Comparison of ENCODE assay signal across 1 cellular context in the genomic region with DNA sequence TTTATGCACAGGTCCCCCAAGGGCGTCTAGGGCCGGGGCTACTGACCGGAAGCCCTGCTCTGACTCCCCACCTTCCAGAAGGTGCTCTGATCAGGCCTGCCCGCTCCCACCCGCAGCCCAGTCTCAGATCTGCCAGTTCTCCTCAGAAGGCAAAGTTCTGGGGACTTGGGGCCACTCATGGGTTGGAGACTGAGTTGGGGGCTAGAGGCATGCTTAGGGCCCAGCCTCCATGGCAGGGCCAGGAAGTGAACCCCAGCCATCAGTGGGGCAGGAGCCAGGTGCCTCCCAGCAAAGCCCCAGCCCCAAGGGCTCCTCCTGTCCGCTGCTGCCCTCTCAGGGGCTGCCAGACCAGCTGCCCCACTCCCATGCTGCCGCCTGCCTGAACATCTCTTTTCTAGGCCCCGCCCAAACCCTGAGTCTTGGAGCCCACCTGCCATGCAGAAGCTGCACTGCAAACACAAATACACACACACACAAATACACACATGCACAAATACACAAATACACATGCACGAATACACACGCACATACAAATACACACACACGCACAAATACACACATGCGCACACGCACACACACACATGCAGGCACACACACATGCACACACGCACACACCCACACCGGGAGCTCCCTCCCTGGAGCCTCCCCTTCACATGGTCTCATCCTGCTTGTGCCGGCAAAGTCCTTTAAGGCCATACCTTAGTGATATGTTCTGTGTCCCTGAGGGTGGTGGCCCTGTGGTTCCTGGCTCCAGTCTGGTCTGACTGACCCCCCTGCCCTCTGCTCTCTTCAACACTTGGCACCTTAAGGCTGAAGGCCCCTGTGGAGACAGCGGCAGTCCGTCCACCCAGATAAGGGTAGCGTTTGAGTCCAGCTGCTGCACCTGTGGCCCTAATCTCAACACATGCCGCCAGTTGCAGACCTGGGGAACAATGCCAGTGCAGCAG.
A peak's percentile ranks its signal among the peaks of the same experiment; 100 is the strongest.
TF ChIP-seq lines count a peak whose summit lies in the region.

No MANE protein-coding gene starts in this region.

TF ChIP-seq in HepG2, 621 proteins besides CTCF, POLR2A, EP300 and RAD21 (continued from another document):
- TF ChIP-seq, protein P1, sequence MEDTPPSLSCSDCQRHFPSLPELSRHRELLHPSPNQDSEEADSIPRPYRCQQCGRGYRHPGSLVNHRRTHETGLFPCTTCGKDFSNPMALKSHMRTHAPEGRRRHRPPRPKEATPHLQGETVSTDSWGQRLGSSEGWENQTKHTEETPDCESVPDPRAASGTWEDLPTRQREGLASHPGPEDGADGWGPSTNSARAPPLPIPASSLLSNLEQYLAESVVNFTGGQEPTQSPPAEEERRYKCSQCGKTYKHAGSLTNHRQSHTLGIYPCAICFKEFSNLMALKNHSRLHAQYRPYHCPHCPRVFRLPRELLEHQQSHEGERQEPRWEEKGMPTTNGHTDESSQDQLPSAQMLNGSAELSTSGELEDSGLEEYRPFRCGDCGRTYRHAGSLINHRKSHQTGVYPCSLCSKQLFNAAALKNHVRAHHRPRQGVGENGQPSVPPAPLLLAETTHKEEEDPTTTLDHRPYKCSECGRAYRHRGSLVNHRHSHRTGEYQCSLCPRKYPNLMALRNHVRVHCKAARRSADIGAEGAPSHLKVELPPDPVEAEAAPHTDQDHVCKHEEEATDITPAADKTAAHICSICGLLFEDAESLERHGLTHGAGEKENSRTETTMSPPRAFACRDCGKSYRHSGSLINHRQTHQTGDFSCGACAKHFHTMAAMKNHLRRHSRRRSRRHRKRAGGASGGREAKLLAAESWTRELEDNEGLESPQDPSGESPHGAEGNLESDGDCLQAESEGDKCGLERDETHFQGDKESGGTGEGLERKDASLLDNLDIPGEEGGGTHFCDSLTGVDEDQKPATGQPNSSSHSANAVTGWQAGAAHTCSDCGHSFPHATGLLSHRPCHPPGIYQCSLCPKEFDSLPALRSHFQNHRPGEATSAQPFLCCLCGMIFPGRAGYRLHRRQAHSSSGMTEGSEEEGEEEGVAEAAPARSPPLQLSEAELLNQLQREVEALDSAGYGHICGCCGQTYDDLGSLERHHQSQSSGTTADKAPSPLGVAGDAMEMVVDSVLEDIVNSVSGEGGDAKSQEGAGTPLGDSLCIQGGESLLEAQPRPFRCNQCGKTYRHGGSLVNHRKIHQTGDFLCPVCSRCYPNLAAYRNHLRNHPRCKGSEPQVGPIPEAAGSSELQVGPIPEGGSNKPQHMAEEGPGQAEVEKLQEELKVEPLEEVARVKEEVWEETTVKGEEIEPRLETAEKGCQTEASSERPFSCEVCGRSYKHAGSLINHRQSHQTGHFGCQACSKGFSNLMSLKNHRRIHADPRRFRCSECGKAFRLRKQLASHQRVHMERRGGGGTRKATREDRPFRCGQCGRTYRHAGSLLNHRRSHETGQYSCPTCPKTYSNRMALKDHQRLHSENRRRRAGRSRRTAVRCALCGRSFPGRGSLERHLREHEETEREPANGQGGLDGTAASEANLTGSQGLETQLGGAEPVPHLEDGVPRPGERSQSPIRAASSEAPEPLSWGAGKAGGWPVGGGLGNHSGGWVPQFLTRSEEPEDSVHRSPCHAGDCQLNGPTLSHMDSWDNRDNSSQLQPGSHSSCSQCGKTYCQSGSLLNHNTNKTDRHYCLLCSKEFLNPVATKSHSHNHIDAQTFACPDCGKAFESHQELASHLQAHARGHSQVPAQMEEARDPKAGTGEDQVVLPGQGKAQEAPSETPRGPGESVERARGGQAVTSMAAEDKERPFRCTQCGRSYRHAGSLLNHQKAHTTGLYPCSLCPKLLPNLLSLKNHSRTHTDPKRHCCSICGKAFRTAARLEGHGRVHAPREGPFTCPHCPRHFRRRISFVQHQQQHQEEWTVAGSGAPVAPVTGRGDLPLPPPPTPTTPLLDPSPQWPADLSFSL (CRISPR knock-in tag; IDR thresholded peaks at IDR 0.05) = 0 out of 2 replicates have a peak, but pooled peaks have one; percentile 48
- TF ChIP-seq, protein P2, sequence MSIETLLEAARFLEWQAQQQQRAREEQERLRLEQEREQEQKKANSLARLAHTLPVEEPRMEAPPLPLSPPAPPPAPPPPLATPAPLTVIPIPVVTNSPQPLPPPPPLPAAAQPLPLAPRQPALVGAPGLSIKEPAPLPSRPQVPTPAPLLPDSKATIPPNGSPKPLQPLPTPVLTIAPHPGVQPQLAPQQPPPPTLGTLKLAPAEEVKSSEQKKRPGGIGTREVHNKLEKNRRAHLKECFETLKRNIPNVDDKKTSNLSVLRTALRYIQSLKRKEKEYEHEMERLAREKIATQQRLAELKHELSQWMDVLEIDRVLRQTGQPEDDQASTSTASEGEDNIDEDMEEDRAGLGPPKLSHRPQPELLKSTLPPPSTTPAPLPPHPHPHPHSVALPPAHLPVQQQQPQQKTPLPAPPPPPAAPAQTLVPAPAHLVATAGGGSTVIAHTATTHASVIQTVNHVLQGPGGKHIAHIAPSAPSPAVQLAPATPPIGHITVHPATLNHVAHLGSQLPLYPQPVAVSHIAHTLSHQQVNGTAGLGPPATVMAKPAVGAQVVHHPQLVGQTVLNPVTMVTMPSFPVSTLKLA (IDR thresholded peaks at IDR 0.05) = peak; percentile 79
